1 cellular context compared by ENCODE assay signal in genomic region chr2:99256677-99257076, GRCh38.
TF ChIP-seq lines count a peak whose summit lies in the region.

No MANE protein-coding gene starts in this region.

TF ChIP-seq in IMR-90, 13 proteins besides CTCF, POLR2A, EP300 and RAD21 (continued from another document):
- no peak for TF ChIP-seq CHD1 (IDR thresholded peaks at IDR 0.05; ENCODE audit: low read depth, low read length)
- no peak for TF ChIP-seq ELK1 (IDR thresholded peaks at IDR 0.05; ENCODE audit: borderline replicate concordance, low read depth, low read length)
